Comparison of ENCODE assay signal across 13 cellular contexts in the genomic region with DNA sequence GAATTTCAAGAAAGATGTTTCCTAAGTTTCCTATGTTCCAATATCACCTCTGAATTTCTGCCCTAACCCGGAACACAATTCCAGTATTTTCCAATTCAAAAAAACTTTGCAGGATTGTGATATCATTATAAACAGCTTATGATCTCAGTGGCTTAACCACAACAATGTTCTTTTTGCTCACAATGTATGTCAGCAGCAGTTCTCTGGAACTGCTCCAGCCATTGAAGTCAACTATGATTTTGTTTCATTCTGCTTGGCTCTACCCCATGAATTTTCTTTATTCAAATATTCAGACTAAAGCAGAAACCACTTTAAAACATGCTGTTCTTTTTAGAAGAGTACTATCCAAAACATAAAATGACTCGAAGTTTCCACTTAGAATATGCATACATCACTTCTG.
A peak's percentile ranks its signal among the peaks of the same experiment; 100 is the strongest.
DNase-seq lines count a peak whose midpoint lies in the region; TF ChIP-seq lines count a peak whose summit lies in the region.
"Had no signal": no experiment of that assay in that cellular context is flagged by ENCODE, and none has a peak within 500 bp of the region (broad histone marks: within the 10 kb centered on the region; RNA-seq: fewer than 3 reads in every experiment).

No MANE protein-coding gene starts in this region.

- no peaks in the 10 kb centered on the region for H3K27me3 ChIP-seq in H7 (ENCODE audit: control insufficient read depth, insufficient read depth, low read length)

- in situ Hi-C loops in astrocyte of the spinal cord (cut with HindIII; ENCODE audit: low sequenced_read_pairs): no loop called here

- TF ChIP-seq CTCF in astrocyte of the spinal cord (IDR thresholded peaks at IDR 0.05; ENCODE audit: low read depth, low read length) (no peak), fibroblast of pulmonary artery (IDR thresholded peaks at IDR 0.05; ENCODE audit: low read length, missing control alignments) (no peak), retinal pigment epithelial cell (conservative IDR thresholded peaks at IDR 0.05; ENCODE audit: low read depth, low read length) (no peak)

- H3K4me3 ChIP-seq in astrocyte of the spinal cord (ENCODE audit: low read depth, low read length) (no peak overlapping the region), fibroblast of pulmonary artery (replicated peaks; ENCODE audit: low read depth, low read length) (no peak overlapping the region), retinal pigment epithelial cell (ENCODE audit: low read length) (no peak overlapping the region), H7 (ENCODE audit: insufficient read depth, low read depth, low read length) (no peak overlapping the region)
- H3K4me3 ChIP-seq: A549, GM23338 had no signal

- no peaks in the 10 kb centered on the region for H3K36me3 ChIP-seq in H7 (replicated peaks; ENCODE audit: control insufficient read depth, insufficient read depth, low read length)

- DNase-seq in NCI-H226 (peak; percentile 34), astrocyte of the spinal cord (ENCODE audit: low read depth, low spot score) (peak; percentile 72), fibroblast of pulmonary artery (ENCODE audit: low read depth) (peak; percentile 81), retinal pigment epithelial cell (ENCODE audit: low read depth) (peak; percentile 71), H7 (no peak)
- DNase-seq in activated CD4-positive, CD25-positive, alpha-beta regulatory T cell treated with anti-CD3 and anti-CD28 coated beads, Interleukin-2, amount 50 U/mL, for 72 hours: no peak
- DNase-seq in stimulated activated CD4-positive, alpha-beta T cell treated with anti-CD3 and anti-CD28 coated beads, Interleukin-4, amount 100 ng/mL, for 24 hours: no peak
- DNase-seq: AML-193; Caco-2; CD4-positive, alpha-beta T cell; HFFc6 had no signal

Comparison
In these comparisons a context has a peak if more than half of its experiments do, and no peak if none do; other contexts are left out.
1. DNase-seq: peak in NCI-H226 (single experiment), astrocyte of the spinal cord (single experiment), fibroblast of pulmonary artery (single experiment) and retinal pigment epithelial cell (single experiment); none in activated CD4-positive, CD25-positive, alpha-beta regulatory T cell treated with anti-CD3 and anti-CD28 coated beads, Interleukin-2, amount 50 U/mL, for 72 hours (single experiment), stimulated activated CD4-positive, alpha-beta T cell treated with anti-CD3 and anti-CD28 coated beads, Interleukin-4, amount 100 ng/mL, for 24 hours (single experiment) and H7 (single experiment).